Comparison of ENCODE assay signal across 26 cellular contexts in genomic region chr2:219823566-219823965, GRCh38.
"Had no signal": no experiment of that assay in that cellular context is flagged by ENCODE, and none has a peak within 500 bp of the region (broad histone marks: within the 10 kb centered on the region; RNA-seq: fewer than 3 reads in every experiment).

No MANE protein-coding gene starts in this region.

- H3K9me3 ChIP-seq: neutrophil, pancreas, prostate gland, right lobe of liver, testis, transverse colon, upper lobe of right lung had no signal

- DNase-seq: naive thymus-derived CD4-positive, alpha-beta T cell; natural killer cell; nephron progenitor cell; nucleus accumbens; pancreas; right cardiac atrium; right lobe of liver; small intestine; stimulated activated CD4-positive, alpha-beta T cell treated with anti-CD3 and anti-CD28 coated beads, Interleukin-15, amount 100 ng/mL, for 24 hours; stimulated activated CD4-positive, alpha-beta T cell treated with anti-CD3 and anti-CD28 coated beads, Interleukin-4, amount 100 ng/mL, for 1 hour; stimulated activated CD4-positive, alpha-beta T cell treated with anti-CD3 and anti-CD28 coated beads, Interleukin-4, amount 100 ng/mL, for 4 hours; stimulated activated CD8-positive, alpha-beta memory T cell treated with anti-CD3 and anti-CD28 coated beads, Interleukin-4, amount 100 ng/mL, for 48 hours; stimulated activated naive CD4-positive, alpha-beta T cell; stimulated activated naive CD8-positive, alpha-beta T cell treated with anti-CD3 and anti-CD28 coated beads, Interleukin-15, amount 100 ng/mL, for 72 hours; stimulated activated naive CD8-positive, alpha-beta T cell treated with anti-CD3 and anti-CD28 coated beads, Interleukin-15, Interleukin-2, amounts not matched to agents 100 U/mL and 50 U/mL, for 24 hours; substantia nigra; testis; tibial artery; transverse colon; upper lobe of right lung; uterus had no signal

- H3K27ac Mint-ChIP-seq: naive thymus-derived CD4-positive, alpha-beta T cell; natural killer cell; nephron progenitor cell; stimulated activated memory B cell treated with anti-CD40 and anti-IgM and Interleukin-4, amounts not matched to agents 10 μg/mL and 1 μg/mL and 100 μg/mL, for 72 hours; stimulated activated naive CD8-positive, alpha-beta T cell treated with anti-CD3 and anti-CD28 coated beads, Interleukin-15, amount 100 ng/mL, for 72 hours; type B pancreatic cell had no signal

- H3K9me3 Mint-ChIP-seq: stimulated activated memory B cell treated with anti-CD40 and anti-IgM and Interleukin-4, amounts not matched to agents 10 μg/mL and 1 μg/mL and 100 μg/mL, for 72 hours had no signal

- ATAC-seq: naive thymus-derived CD4-positive, alpha-beta T cell; natural killer cell; pancreas; right cardiac atrium; right lobe of liver; stimulated activated memory B cell treated with anti-CD40 and anti-IgM and Interleukin-4, amounts not matched to agents 10 μg/mL and 1 μg/mL and 100 μg/mL, for 72 hours; stimulated activated naive CD8-positive, alpha-beta T cell treated with anti-CD3 and anti-CD28 coated beads, Interleukin-15, amount 100 ng/mL, for 72 hours; stimulated activated naive CD8-positive, alpha-beta T cell treated with anti-CD3 and anti-CD28 coated beads, Interleukin-15, Interleukin-2, amounts not matched to agents 100 U/mL and 50 U/mL, for 24 hours; upper lobe of right lung had no signal

- H3K27me3 Mint-ChIP-seq: stimulated activated naive CD8-positive, alpha-beta T cell treated with anti-CD3 and anti-CD28 coated beads, Interleukin-15, amount 100 ng/mL, for 72 hours had no signal

- H3K36me3 Mint-ChIP-seq: naive thymus-derived CD4-positive, alpha-beta T cell; natural killer cell; stimulated activated memory B cell treated with anti-CD40 and anti-IgM and Interleukin-4, amounts not matched to agents 10 μg/mL and 1 μg/mL and 100 μg/mL, for 72 hours had no signal

- H3K4me1 Mint-ChIP-seq: naive thymus-derived CD4-positive, alpha-beta T cell; natural killer cell; stimulated activated memory B cell treated with anti-CD40 and anti-IgM and Interleukin-4, amounts not matched to agents 10 μg/mL and 1 μg/mL and 100 μg/mL, for 72 hours; stimulated activated naive CD8-positive, alpha-beta T cell treated with anti-CD3 and anti-CD28 coated beads, Interleukin-15, amount 100 ng/mL, for 72 hours had no signal

- H3K4me3 Mint-ChIP-seq: naive thymus-derived CD4-positive, alpha-beta T cell; natural killer cell; nephron progenitor cell; neural crest cell; stimulated activated memory B cell treated with anti-CD40 and anti-IgM and Interleukin-4, amounts not matched to agents 10 μg/mL and 1 μg/mL and 100 μg/mL, for 72 hours; stimulated activated naive CD8-positive, alpha-beta T cell treated with anti-CD3 and anti-CD28 coated beads, Interleukin-15, amount 100 ng/mL, for 72 hours; type B pancreatic cell had no signal
